20 cellular contexts compared by ENCODE assay signal in genomic region chr16:71778780-71779179, GRCh38. TPM values are rescaled to one million over a fixed set of nuclear protein-coding genes. Genes with fewer than 3 reads are reported as not detected.
A peak's percentile ranks its signal among the peaks of the same experiment; 100 is the strongest.
DNase-seq lines count a peak whose midpoint lies in the region; ATAC-seq and TF ChIP-seq lines count a peak whose summit lies in the region.
"Had no signal": no experiment of that assay in that cellular context is flagged by ENCODE, and none has a peak within 500 bp of the region (broad histone marks: within the 10 kb centered on the region; RNA-seq: fewer than 3 reads in every experiment).

No MANE protein-coding gene starts in this region.

- intact Hi-C loops in head of caudate nucleus (cut with DNase I), result no loop called here

- no peaks in the 10 kb centered on the region for H3K9me3 Mint-ChIP-seq in activated T-cell treated with anti-CD3 and anti-CD28 coated beads, Interleukin-2, amount 50 U/mL, for 72 hours
- H3K9me3 Mint-ChIP-seq in activated T-cell treated with anti-CD3 and anti-CD28 coated beads, Interleukin-2, amount 50 U/mL, for 4 hours, result no peaks in the 10 kb centered on the region
- no peaks in the 10 kb centered on the region for H3K9me3 Mint-ChIP-seq in activated naive CD8-positive, alpha-beta T cell treated with anti-CD3 and anti-CD28 coated beads for 36 hours
- H3K9me3 Mint-ChIP-seq in mesothelial cell of epicardium, result no peaks in the 10 kb centered on the region
- H3K9me3 Mint-ChIP-seq: IgD-negative memory B cell had no signal

- no peak for TF ChIP-seq CTCF in mesothelial cell of epicardium (IDR thresholded peaks at IDR 0.05; ENCODE audit: unreplicated experiment)

- DNase-seq in activated T-cell treated with anti-CD3 and anti-CD28 coated beads, Interleukin-2, amount 50 U/mL, for 72 hours, result no peak
- DNase-seq in activated T-cell treated with anti-CD3 and anti-CD28 coated beads, Interleukin-2, amount 50 U/mL, for 4 hours, result no peak
- no peak for DNase-seq in activated naive CD8-positive, alpha-beta T cell treated with anti-CD3 and anti-CD28 coated beads for 36 hours
- DNase-seq in mesothelial cell of epicardium (ENCODE audit: low spot score in 2 of 2, unreplicated experiment in 2 of 2) (no peak), NCI-H82 (lab: John Stamatoyannopoulos, UW) (no peak), head of caudate nucleus (no peak)
- DNase-seq: C1 segment of cervical spinal cord, COR-L47, DMS 273 treated with DMSO at 0.1 percent for 48 hours, DND-41, GOT3, Karpas-422, NCI-H1417 treated with DMSO at 0.1 percent for 48 hours, NCI-H187 treated with DMSO at 0.1 percent for 48 hours, NCI-H2227 treated with DMSO at 0.1 percent for 48 hours, NCI-H510A treated with DMSO at 0.1 percent for 48 hours, SHP77 had no signal

- peaks cover 7 to 8% of the 10 kb centered on the region in 2 donors for H3K36me3 Mint-ChIP-seq in activated T-cell treated with anti-CD3 and anti-CD28 coated beads, Interleukin-2, amount 50 U/mL, for 72 hours (ENCODE audit: insufficient read depth in 2 of 2)
- H3K36me3 Mint-ChIP-seq in activated T-cell treated with anti-CD3 and anti-CD28 coated beads, Interleukin-2, amount 50 U/mL, for 4 hours (ENCODE audit: insufficient read depth), result peaks cover 17% of the 10 kb centered on the region
- peaks cover 8% of the 10 kb centered on the region for H3K36me3 Mint-ChIP-seq in activated naive CD8-positive, alpha-beta T cell treated with anti-CD3 and anti-CD28 coated beads for 36 hours
- H3K36me3 Mint-ChIP-seq in mesothelial cell of epicardium, result peaks cover 22% of the 10 kb centered on the region

- no peaks in the 10 kb centered on the region for H3K27me3 Mint-ChIP-seq in activated T-cell treated with anti-CD3 and anti-CD28 coated beads, Interleukin-2, amount 50 U/mL, for 72 hours (ENCODE audit: low read depth)
- H3K27me3 Mint-ChIP-seq in activated T-cell treated with anti-CD3 and anti-CD28 coated beads, Interleukin-2, amount 50 U/mL, for 4 hours (ENCODE audit: low read depth), result no peaks in the 10 kb centered on the region
- no peaks in the 10 kb centered on the region for H3K27me3 Mint-ChIP-seq in activated naive CD8-positive, alpha-beta T cell treated with anti-CD3 and anti-CD28 coated beads for 36 hours
- no peaks in the 10 kb centered on the region for H3K27me3 Mint-ChIP-seq in mesothelial cell of epicardium (ENCODE audit: low read depth)
- H3K27me3 Mint-ChIP-seq: IgD-negative memory B cell had no signal

- peaks cover 32% of the 10 kb centered on the region for H3K4me1 Mint-ChIP-seq in activated T-cell treated with anti-CD3 and anti-CD28 coated beads, Interleukin-2, amount 50 U/mL, for 72 hours (ENCODE audit: low read depth)
- H3K4me1 Mint-ChIP-seq in activated T-cell treated with anti-CD3 and anti-CD28 coated beads, Interleukin-2, amount 50 U/mL, for 4 hours (ENCODE audit: low read depth), result peaks cover 38% of the 10 kb centered on the region
- H3K4me1 Mint-ChIP-seq in activated naive CD8-positive, alpha-beta T cell treated with anti-CD3 and anti-CD28 coated beads for 36 hours, result peaks cover 32% of the 10 kb centered on the region
- H3K4me1 Mint-ChIP-seq in mesothelial cell of epicardium, result peaks cover 22% of the 10 kb centered on the region

- no peak for ATAC-seq in activated T-cell treated with anti-CD3 and anti-CD28 coated beads, Interleukin-2, amount 50 U/mL, for 72 hours (replicated peaks in 1 of 2)
- ATAC-seq in activated T-cell treated with anti-CD3 and anti-CD28 coated beads, Interleukin-2, amount 50 U/mL, for 4 hours, result no peak
- ATAC-seq in HG03025 (IDR thresholded peaks at IDR 0.05; ENCODE audit: low FRiP score, unreplicated experiment), result no peak
- ATAC-seq: HCT116 had no signal

- H3K4me3 Mint-ChIP-seq in activated T-cell treated with anti-CD3 and anti-CD28 coated beads, Interleukin-2, amount 50 U/mL, for 72 hours, result no peak overlapping the region
- no peak overlapping the region for H3K4me3 Mint-ChIP-seq in activated T-cell treated with anti-CD3 and anti-CD28 coated beads, Interleukin-2, amount 50 U/mL, for 4 hours
- H3K4me3 Mint-ChIP-seq in activated naive CD8-positive, alpha-beta T cell treated with anti-CD3 and anti-CD28 coated beads for 36 hours, result no peak overlapping the region
- no peak overlapping the region for H3K4me3 Mint-ChIP-seq in mesothelial cell of epicardium

- peak overlapping the region; percentile 19 for H3K27ac Mint-ChIP-seq in activated T-cell treated with anti-CD3 and anti-CD28 coated beads, Interleukin-2, amount 50 U/mL, for 72 hours
- H3K27ac Mint-ChIP-seq in activated naive CD8-positive, alpha-beta T cell treated with anti-CD3 and anti-CD28 coated beads for 36 hours, result peak overlapping the region; percentile 25
- H3K27ac Mint-ChIP-seq in mesothelial cell of epicardium, result peak overlapping the region; percentile 23

RNA-seq across cellular contexts. Expression of gene AP1G1, which starts 29.9 kb away (rescaled TPM):
- 10 to 100 TPM; 83.2 to 87.0 TPM for total RNA-seq in activated T-cell treated with anti-CD3 and anti-CD28 coated beads, Interleukin-2, amount 50 U/mL, for 72 hours
- 10 to 100 TPM; 88.5 to 98.7 (median 90.1) TPM for total RNA-seq in activated T-cell treated with anti-CD3 and anti-CD28 coated beads, Interleukin-2, amount 50 U/mL, for 4 hours
- total RNA-seq in activated naive CD8-positive, alpha-beta T cell treated with anti-CD3 and anti-CD28 coated beads for 36 hours, result 10 to 100 TPM; 59.1 to 62.2 TPM
- 103 to 109 TPM (median 108 TPM) in 3 replicates for total RNA-seq in mesothelial cell of epicardium

RNA-seq across cellular contexts. Expression of gene PHLPP2, which starts 54.3 kb away (rescaled TPM):
- 10 to 100 TPM in 1 of 2 donors, 1 to 10 TPM in 1; 9.9 to 13.3 TPM for total RNA-seq in activated T-cell treated with anti-CD3 and anti-CD28 coated beads, Interleukin-2, amount 50 U/mL, for 72 hours
- 10 to 100 TPM; 13.3 to 15.5 (median 15.3) TPM for total RNA-seq in activated T-cell treated with anti-CD3 and anti-CD28 coated beads, Interleukin-2, amount 50 U/mL, for 4 hours
- 1 to 10 TPM; 9.3 to 9.8 TPM for total RNA-seq in activated naive CD8-positive, alpha-beta T cell treated with anti-CD3 and anti-CD28 coated beads for 36 hours
- 18.2 to 19.0 TPM (median 18.6 TPM) in 3 replicates for total RNA-seq in mesothelial cell of epicardium
